ENCODE assay signal across 8 cellular contexts in the genomic region with DNA sequence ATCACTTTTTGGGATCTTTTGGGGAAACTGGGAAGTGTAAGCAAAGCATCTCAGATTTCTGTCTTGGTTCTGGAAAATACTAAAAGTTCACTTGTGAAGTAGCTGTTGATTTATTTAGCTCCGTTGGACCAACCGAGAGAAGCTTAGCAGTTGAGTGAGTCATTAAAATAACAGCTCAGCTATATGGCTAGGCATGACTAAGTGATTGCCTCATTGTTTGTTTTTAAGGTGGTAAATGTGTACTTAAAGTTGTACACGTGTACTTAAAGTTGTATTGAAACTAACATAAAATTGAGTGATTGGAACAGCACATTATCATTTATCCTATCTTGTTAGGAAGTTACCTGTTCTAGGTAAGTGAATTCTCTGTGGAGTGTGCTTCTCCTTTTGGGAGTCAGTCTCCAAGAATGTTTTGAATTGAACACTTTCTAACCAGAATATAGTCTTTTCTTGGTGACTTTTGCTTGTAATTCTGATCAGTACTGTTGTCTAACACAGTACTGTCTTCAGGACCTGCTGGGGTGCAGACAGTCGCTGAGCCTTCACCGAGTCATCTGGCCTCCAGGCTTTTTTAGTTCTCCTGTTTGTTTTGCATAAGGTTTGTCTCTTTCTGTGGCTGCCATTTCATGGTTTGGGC. TPM values are rescaled to one million over a fixed set of nuclear protein-coding genes. Genes with fewer than 3 reads are reported as not detected.
DNase-seq lines count a peak whose midpoint lies in the region; ATAC-seq, FAIRE-seq and TF ChIP-seq lines count a peak whose summit lies in the region.

No MANE protein-coding gene starts in this region.

- H4K20me1 ChIP-seq in GM23248 (ENCODE audit: insufficient read depth): peaks cover 7% of the 10 kb centered on the region; the same call in 1 of the 2 replicates

- peaks cover 37% of the 10 kb centered on the region for H3K4me1 ChIP-seq in GM23248 (ENCODE audit: insufficient read depth)
- peaks cover 36% of the 10 kb centered on the region for H3K4me1 ChIP-seq in mesodermal cell (ENCODE audit: control insufficient read depth, insufficient read depth, low read length, poor library complexity, severe bottlenecking)
- peaks cover 6 to 16% of the 10 kb centered on the region in 2 donors for H3K4me1 ChIP-seq in kidney (ENCODE audit: control insufficient read depth in 1 of 2, insufficient read depth in 1 of 2, low read depth in 1 of 2, low read length in 2 of 2)

- peak; percentile 79 for DNase-seq in DMS153 (lab: John Stamatoyannopoulos, UW)
- DNase-seq in GM23248: peak; percentile 96
- DNase-seq in NOMO-1 treated with DMSO at 0.1 percent for 48 hours (lab: John Stamatoyannopoulos, UW; ENCODE audit: unreplicated experiment): peak; percentile 87
- DNase-seq in T47D (ENCODE audit: low read depth in 1 of 2, low spot score in 1 of 2): peak; percentile 51 to 87
- no peak for DNase-seq in stimulated activated naive B cell treated with anti-CD40 and anti-IgM and Interleukin-4, amounts not matched to agents 10 μg/mL and 1 μg/mL and 100 μg/mL, for 72 hours
- no peak for DNase-seq in central memory CD4-positive, alpha-beta T cell
- no peak for DNase-seq in kidney

- FAIRE-seq in kidney (lab: Jason Lieb, UNC): no peak

- no peaks in the 10 kb centered on the region for H3K27me3 ChIP-seq in GM23248 (replicated peaks; ENCODE audit: insufficient read depth)

- H3K9ac ChIP-seq in GM23248 (peak overlapping the region; percentile 95), kidney (ENCODE audit: low read length in 2 of 2) (peak overlapping the region in 1 of 2 donors; percentile 16)

- peak overlapping the region; percentile 98 for H3K4me2 ChIP-seq in GM23248 (ENCODE audit: unreplicated experiment)

- H3K36me3 ChIP-seq in GM23248 (ENCODE audit: low read depth) (peaks cover 28% of the 10 kb centered on the region), mesodermal cell (ENCODE audit: control insufficient read depth, insufficient read depth, low read length) (peaks cover 40% of the 10 kb centered on the region), kidney (ENCODE audit: control insufficient read depth in 1 of 2, insufficient read depth in 2 of 2, low read length in 2 of 2) (peaks cover 13 to 22% of the 10 kb centered on the region in 2 donors)

- 11% methylated on average over 5 of the region's 5 CpGs for WGBS in GM23248 (ENCODE audit: low coverage in 1 of 2, low lambda C conversion rate in 2 of 2, missing lambda C conversion rate in 2 of 2), 2 experiments
- WGBS in mesodermal cell (ENCODE audit: insufficient coverage in 2 of 2), 2 experiments: 29 to 35% methylated on average over 2 to 4 of the region's 5 CpGs

- in situ Hi-C loops in GM23248 (cut with MboI) (no loop called here), T47D (cut with HindIII; ENCODE audit: low pct_unique_long_range_greater_than_20kb, low sequenced_read_pairs) (no loop called here)

- no peak for ATAC-seq in stimulated activated naive B cell treated with anti-CD40 and anti-IgM and Interleukin-4, amounts not matched to agents 10 μg/mL and 1 μg/mL and 100 μg/mL, for 72 hours (replicated peaks)

- peaks cover 21 to 40% of the 10 kb centered on the region in 2 donors for H3K4me1 Mint-ChIP-seq in stimulated activated naive B cell treated with anti-CD40 and anti-IgM and Interleukin-4, amounts not matched to agents 10 μg/mL and 1 μg/mL and 100 μg/mL, for 72 hours

- no peak overlapping the region for H3K27ac Mint-ChIP-seq in stimulated activated naive B cell treated with anti-CD40 and anti-IgM and Interleukin-4, amounts not matched to agents 10 μg/mL and 1 μg/mL and 100 μg/mL, for 72 hours

- H3K9me2 ChIP-seq in GM23248 (ENCODE audit: insufficient read depth): no peaks in the 10 kb centered on the region

- H2AFZ ChIP-seq in GM23248: no peak overlapping the region

- peaks cover 42% of the 10 kb centered on the region for H3F3A ChIP-seq in GM23248 (ENCODE audit: insufficient read depth)

- H3K9me3 Mint-ChIP-seq in stimulated activated naive B cell treated with anti-CD40 and anti-IgM and Interleukin-4, amounts not matched to agents 10 μg/mL and 1 μg/mL and 100 μg/mL, for 72 hours: no peaks in the 10 kb centered on the region

- H3K4me3 ChIP-seq in GM23248 (peak overlapping the region; percentile 89), mesodermal cell (ENCODE audit: extremely low read depth, insufficient read depth, low read length, poor library complexity, severe bottlenecking) (peak overlapping the region; percentile 18), kidney (ENCODE audit: low read length in 2 of 2) (no peak overlapping the region)

- H3K79me2 ChIP-seq in GM23248 (ENCODE audit: insufficient read depth): peaks cover 84% of the 10 kb centered on the region

- H3K36me3 Mint-ChIP-seq in stimulated activated naive B cell treated with anti-CD40 and anti-IgM and Interleukin-4, amounts not matched to agents 10 μg/mL and 1 μg/mL and 100 μg/mL, for 72 hours: peaks cover 13 to 28% of the 10 kb centered on the region in 2 donors

- H3K27ac ChIP-seq in GM23248 (peak overlapping the region; percentile 90), mesodermal cell (ENCODE audit: low read depth, low read length, severe bottlenecking) (peak overlapping the region; percentile 95), kidney (ENCODE audit: low read depth in 2 of 2, low read length in 2 of 2) (peak overlapping the region in 1 of 2 donors; percentile 52)

- intact Hi-C loops in kidney (cut with DNase I): no loop called here

- no peak overlapping the region for H3K4me3 Mint-ChIP-seq in stimulated activated naive B cell treated with anti-CD40 and anti-IgM and Interleukin-4, amounts not matched to agents 10 μg/mL and 1 μg/mL and 100 μg/mL, for 72 hours

- H3K9me3 ChIP-seq in GM23248 (ENCODE audit: low read depth) (no peaks in the 10 kb centered on the region), mesodermal cell (ENCODE audit: control insufficient read depth, low read length) (no peaks in the 10 kb centered on the region), kidney (ENCODE audit: control insufficient read depth in 1 of 2, low read length in 2 of 2) (no peaks in the 10 kb centered on the region)

- H3K27me3 Mint-ChIP-seq in stimulated activated naive B cell treated with anti-CD40 and anti-IgM and Interleukin-4, amounts not matched to agents 10 μg/mL and 1 μg/mL and 100 μg/mL, for 72 hours: no peaks in the 10 kb centered on the region

- TF ChIP-seq CTCF in kidney (IDR thresholded peaks at IDR 0.05; ENCODE audit: borderline replicate concordance, extremely low read depth, insufficient read depth): no peak

RNA-seq across cellular contexts. Expression of a gene that starts 2.9 kb away (rescaled TPM):
- 9.9 and 22.1 TPM in 2 replicates for total RNA-seq in GM23248 (2014; rRNA removed; shearing (Covaris generic))
- polyA plus RNA-seq in GM23248 (2016; fragmentation: Nextera tagmentation; extraction: Ambion mirVana): 7.2 and 11.1 TPM in 2 replicates
- 11.8 TPM for polyA plus RNA-seq in mesodermal cell (2013, experiment 1 of 2)
- polyA plus RNA-seq in mesodermal cell (2013, experiment 2 of 2): 12.2 TPM
- total RNA-seq in kidney: 19.5 TPM
- polyA plus RNA-seq in kidney (ENCODE audit: insufficient read depth, low read depth, low replicate concordance): 7.6 TPM

RNA-seq across cellular contexts. Expression of a gene that starts 40.1 kb away (rescaled TPM):
- 1.4 and 2.2 TPM in 2 replicates for total RNA-seq in GM23248 (2014; rRNA removed; shearing (Covaris generic))
- polyA plus RNA-seq in GM23248 (2016; fragmentation: Nextera tagmentation; extraction: Ambion mirVana) (1.6 and 1.8 TPM in 2 replicates), kidney (ENCODE audit: insufficient read depth, low read depth, low replicate concordance) (1.1 TPM)
- polyA plus RNA-seq in mesodermal cell (2013, experiment 1 of 2): 0.48 TPM
- 0.30 TPM for polyA plus RNA-seq in mesodermal cell (2013, experiment 2 of 2)
- total RNA-seq in kidney: 1.5 TPM

Comparison
In these comparisons a context has a peak if more than half of its experiments do, and no peak if none do; other contexts are left out.
1. DNase-seq: peak in DMS153 (single experiment), GM23248 (single experiment), NOMO-1 treated with DMSO at 0.1 percent for 48 hours (single experiment) and T47D (2 of 2); none in stimulated activated naive B cell treated with anti-CD40 and anti-IgM and Interleukin-4, amounts not matched to agents 10 μg/mL and 1 μg/mL and 100 μg/mL, for 72 hours (single experiment), central memory CD4-positive, alpha-beta T cell (single experiment) and kidney (single experiment).
2. H3K4me3 ChIP-seq: peak in GM23248 (single experiment) and mesodermal cell (single experiment); none in kidney (0 of 2).